ENCODE assay signal across 1 cellular context in the genomic region with DNA sequence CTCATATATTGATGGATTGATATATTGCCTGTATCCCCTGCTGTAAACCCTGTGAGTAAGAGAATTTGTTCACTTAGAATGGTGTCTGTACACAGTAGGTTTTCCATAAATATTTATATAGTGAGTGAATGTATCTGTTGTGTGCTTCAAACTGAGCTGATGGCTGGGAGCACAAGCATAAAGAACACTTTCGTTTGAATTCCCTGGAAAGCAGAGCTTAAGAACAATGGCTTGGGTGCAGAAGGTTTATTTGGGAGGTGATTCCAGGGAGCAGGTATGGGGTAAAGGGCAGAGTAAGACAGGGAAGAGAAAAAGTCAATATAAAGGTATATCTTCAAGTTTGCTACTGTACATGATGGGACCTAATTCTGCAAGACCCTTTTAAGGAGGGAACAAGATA.
TF ChIP-seq lines count a peak whose summit lies in the region.

No MANE protein-coding gene starts in this region.

TF ChIP-seq in WTC11, 78 proteins besides CTCF, POLR2A, EP300 and RAD21 (continued from another document):
- TF ChIP-seq IRF1 (CRISPR knock-in tag; IDR thresholded peaks at IDR 0.05) (no peak), CBFB (CRISPR knock-in tag; IDR thresholded peaks at IDR 0.05; ENCODE audit: low read depth) (no peak), ZNF263 (CRISPR knock-in tag; IDR thresholded peaks at IDR 0.05; ENCODE audit: low read depth) (no peak), ATF3 (CRISPR knock-in tag; conservative IDR thresholded peaks at IDR 0.05) (no peak)
- TF ChIP-seq, protein P1, sequence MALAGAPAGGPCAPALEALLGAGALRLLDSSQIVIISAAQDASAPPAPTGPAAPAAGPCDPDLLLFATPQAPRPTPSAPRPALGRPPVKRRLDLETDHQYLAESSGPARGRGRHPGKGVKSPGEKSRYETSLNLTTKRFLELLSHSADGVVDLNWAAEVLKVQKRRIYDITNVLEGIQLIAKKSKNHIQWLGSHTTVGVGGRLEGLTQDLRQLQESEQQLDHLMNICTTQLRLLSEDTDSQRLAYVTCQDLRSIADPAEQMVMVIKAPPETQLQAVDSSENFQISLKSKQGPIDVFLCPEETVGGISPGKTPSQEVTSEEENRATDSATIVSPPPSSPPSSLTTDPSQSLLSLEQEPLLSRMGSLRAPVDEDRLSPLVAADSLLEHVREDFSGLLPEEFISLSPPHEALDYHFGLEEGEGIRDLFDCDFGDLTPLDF (CRISPR knock-in tag; IDR thresholded peaks at IDR 0.05) = no peak
